11 cellular contexts compared by ENCODE assay signal in genomic region chr15:41511331-41512077, GRCh38. TPM values are rescaled to one million over a fixed set of nuclear protein-coding genes. Genes with fewer than 3 reads are reported as not detected.
DNase-seq lines count a peak whose midpoint lies in the region; ATAC-seq, FAIRE-seq and TF ChIP-seq lines count a peak whose summit lies in the region.
"Had no signal": no experiment of that assay in that cellular context is flagged by ENCODE, and none has a peak within 500 bp of the region (broad histone marks: within the 10 kb centered on the region; RNA-seq: fewer than 3 reads in every experiment).

No MANE protein-coding gene starts in this region.

- H3K9ac ChIP-seq in keratinocyte (ENCODE audit: control insufficient read depth, extremely low read depth, insufficient read depth, low read length) = no peak overlapping the region

- H3K4me3 Mint-ChIP-seq in T-helper 17 cell = peak overlapping the region; percentile 89

- H3K79me2 ChIP-seq in keratinocyte (ENCODE audit: control insufficient read depth, insufficient read depth, low read length) = no peaks in the 10 kb centered on the region

- no peak for FAIRE-seq in keratinocyte (lab: Jason Lieb, UNC)

- peak overlapping the region; percentile 32 for H3K27ac Mint-ChIP-seq in T-helper 17 cell

- H3K36me3 ChIP-seq in cardiac muscle cell (no peaks in the 10 kb centered on the region), keratinocyte (ENCODE audit: control insufficient read depth in 2 of 2, extremely low read depth in 1 of 2, insufficient read depth in 2 of 2, low read length in 2 of 2) (no peaks in the 10 kb centered on the region), suprapubic skin (no peaks in the 10 kb centered on the region), WERI-Rb-1 (no peaks in the 10 kb centered on the region)

- H2AFZ ChIP-seq in keratinocyte (ENCODE audit: control insufficient read depth, low read length) = no peak overlapping the region

- 10% methylated on average over 6 of the region's 76 CpGs for WGBS in suprapubic skin

- peaks cover 28% of the 10 kb centered on the region for H3K4me1 Mint-ChIP-seq in T-helper 17 cell

- no peaks in the 10 kb centered on the region for H3K36me3 Mint-ChIP-seq in T-helper 17 cell (ENCODE audit: low read depth)

- no peak for TF ChIP-seq POLR2A in suprapubic skin (IDR thresholded peaks at IDR 0.05)

- no peaks in the 10 kb centered on the region for H3K27me3 Mint-ChIP-seq in T-helper 17 cell

- peak overlapping the region; percentile 5 for H3K4me2 ChIP-seq in keratinocyte (ENCODE audit: control insufficient read depth, extremely low read depth, insufficient read depth, low read depth, low read length)

- no peaks in the 10 kb centered on the region for H3K9me3 ChIP-seq in cardiac muscle cell (ENCODE audit: low read depth)
- no peaks in the 10 kb centered on the region for H3K9me3 ChIP-seq in T-helper 17 cell (ENCODE audit: control insufficient read depth, low read length, poor library complexity, severe bottlenecking)
- no peaks in the 10 kb centered on the region for H3K9me3 ChIP-seq in keratinocyte (ENCODE audit: control insufficient read depth, low read depth, low read length)
- no peaks in the 10 kb centered on the region for H3K9me3 ChIP-seq in suprapubic skin
- H3K9me3 ChIP-seq in WERI-Rb-1 (ENCODE audit: severe bottlenecking) = no peaks in the 10 kb centered on the region

- H3K4me1 ChIP-seq in cardiac muscle cell (ENCODE audit: low read depth) = peaks cover 6% of the 10 kb centered on the region
- peaks cover 15% of the 10 kb centered on the region for H3K4me1 ChIP-seq in keratinocyte (ENCODE audit: control insufficient read depth, extremely low read depth, insufficient read depth, low read length)
- H3K4me1 ChIP-seq in suprapubic skin = peaks cover 32% of the 10 kb centered on the region

- no peak for DNase-seq in cardiac muscle cell (ENCODE audit: low read depth in 1 of 2, low spot score in 1 of 2)
- no peak for DNase-seq in Right ventricle myocardium superior
- no peak for DNase-seq in T-helper 17 cell
- DNase-seq in keratinocyte (ENCODE audit: low read depth, low spot score) = no peak
- DNase-seq in suprapubic skin (ENCODE audit: low spot score in 2 of 2) = no peak
- DNase-seq in WERI-Rb-1 = no peak
- DNase-seq: occipital lobe, SHP77 treated with DMSO at 0.1 percent for 48 hours had no signal

- dilution Hi-C loops in keratinocyte (cut with MboI; ENCODE audit: extremely low pct_ligation_motif_present, low sequenced_read_pairs) = no loop called here

- no peak for TF ChIP-seq CTCF in cardiac muscle cell (IDR thresholded peaks at IDR 0.05; ENCODE audit: low read depth, low read length)
- TF ChIP-seq CTCF in keratinocyte (optimal IDR thresholded peaks at IDR 0.05 in 1 of 3, IDR thresholded peaks at IDR 0.05 in 1 of 3, conservative IDR thresholded peaks at IDR 0.05 in 1 of 3; ENCODE audit: extremely low read depth in 1 of 3, insufficient read depth in 2 of 3, low read length in 3 of 3) = no peak
- TF ChIP-seq CTCF in suprapubic skin (IDR thresholded peaks at IDR 0.05) = no peak
- TF ChIP-seq CTCF in WERI-Rb-1 (IDR thresholded peaks at IDR 0.05; ENCODE audit: low read depth, low read length) = no peak

- no peaks in the 10 kb centered on the region for H3K9me1 ChIP-seq in keratinocyte (ENCODE audit: control insufficient read depth, extremely low read depth, insufficient read depth, low read length)

- H3K27me3 ChIP-seq in cardiac muscle cell = peaks cover 73% of the 10 kb centered on the region
- peaks cover 43% of the 10 kb centered on the region for H3K27me3 ChIP-seq in keratinocyte (ENCODE audit: control insufficient read depth, extremely low read depth, insufficient read depth, low read length)
- H3K27me3 ChIP-seq in suprapubic skin = peaks cover 40% of the 10 kb centered on the region
- H3K27me3 ChIP-seq in WERI-Rb-1 (ENCODE audit: insufficient read depth, low read depth, severe bottlenecking) = no peaks in the 10 kb centered on the region

- H3K27ac ChIP-seq in cardiac muscle cell (no peak overlapping the region), keratinocyte (ENCODE audit: control insufficient read depth, insufficient read depth, low read length) (no peak overlapping the region), suprapubic skin (no peak overlapping the region), WERI-Rb-1 (no peak overlapping the region)

- peaks cover 2% of the 10 kb centered on the region for H4K20me1 ChIP-seq in keratinocyte (ENCODE audit: control insufficient read depth, extremely low read depth, insufficient read depth, low read length)

- ATAC-seq in Right ventricle myocardium superior (ENCODE audit: poor library complexity) (no peak), T-helper 17 cell (peak; percentile 6), GM21619 (IDR thresholded peaks at IDR 0.05; ENCODE audit: unreplicated experiment) (no peak), HG03432 (IDR thresholded peaks at IDR 0.05; ENCODE audit: unreplicated experiment) (no peak)

- peak overlapping the region; percentile 15 for H3K4me3 ChIP-seq in cardiac muscle cell
- no peak overlapping the region for H3K4me3 ChIP-seq in keratinocyte (ENCODE audit: control insufficient read depth in 2 of 3, extremely low read depth in 1 of 3, insufficient read depth in 2 of 3, low read depth in 1 of 3, low read length in 3 of 3)
- peak overlapping the region; percentile 48 for H3K4me3 ChIP-seq in suprapubic skin
- H3K4me3 ChIP-seq in WERI-Rb-1 (ENCODE audit: low read depth, low read length) = no peak overlapping the region

- no peak for TF ChIP-seq EP300 in suprapubic skin (IDR thresholded peaks at IDR 0.05)

- intact Hi-C loops in Right ventricle myocardium superior (cut with DNase I) = no loop called here

RNA-seq across cellular contexts. Expression of gene LTK, which starts 2.1 kb away (rescaled TPM):
- total RNA-seq in cardiac muscle cell = 2.6 and 3.7 TPM in 2 replicates
- 3.0 and 4.4 TPM in 2 replicates for polyA plus RNA-seq in cardiac muscle cell
- total RNA-seq in Right ventricle myocardium superior = 1.1 TPM
- 10 to 100 TPM; 58.2 to 74.6 TPM for total RNA-seq in T-helper 17 cell
- polyA plus RNA-seq in keratinocyte = not detected in 3 replicates
- polyA plus RNA-seq in keratinocyte (2011; ENCODE audit: low read depth) = not detected
- polyA plus RNA-seq in keratinocyte (2011; cell fraction: cytosol; rRNA removed) = not detected in 2 replicates
- polyA plus RNA-seq in keratinocyte (2011; cell fraction: nucleus; rRNA removed) = not detected in 2 replicates
- polyA plus RNA-seq in keratinocyte (2012; ENCODE audit: low replicate concordance) = not detected in 2 replicates
- not detected in 3 replicates for polyA minus RNA-seq in keratinocyte
- polyA minus RNA-seq in keratinocyte (2011; cell fraction: cytosol; rRNA and poly(A)+ RNA removed) = not detected
- not detected in 2 replicates for polyA minus RNA-seq in keratinocyte (2011; cell fraction: nucleus; rRNA and poly(A)+ RNA removed)
- total RNA-seq in suprapubic skin = 1 to 10 TPM in 1 of 4 donors, under 1 TPM in 3; 0.57 to 2.8 (median 0.66) TPM
- total RNA-seq: occipital lobe had no signal

RNA-seq across cellular contexts. Expression of gene ITPKA, which starts 17.8 kb away (rescaled TPM):
- total RNA-seq in cardiac muscle cell (6.0 and 6.9 TPM in 2 replicates), Right ventricle myocardium superior (2.6 TPM), T-helper 17 cell (under 1 TPM; 0.20 to 0.29 TPM), suprapubic skin (1 to 10 TPM in 1 of 4 donors, under 1 TPM in 1, not detected in 2; 0.30 to 1.5 TPM)
- polyA plus RNA-seq in cardiac muscle cell (1.4 and 6.4 TPM in 2 replicates), keratinocyte (0.12 to 0.14 TPM in 2 of 3 replicates, not detected in the other)
- polyA plus RNA-seq in keratinocyte (2011; ENCODE audit: low read depth) = not detected
- polyA plus RNA-seq in keratinocyte (2011; cell fraction: cytosol; rRNA removed) = 0.22 TPM in 1 of 2 replicates, not detected in the other
- polyA plus RNA-seq in keratinocyte (2011; cell fraction: nucleus; rRNA removed) = 0.15 TPM in 1 of 2 replicates, not detected in the other
- polyA plus RNA-seq in keratinocyte (2012; ENCODE audit: low replicate concordance) = 0.11 TPM in 1 of 2 replicates, not detected in the other
- not detected in 3 replicates for polyA minus RNA-seq in keratinocyte
- 3.3 TPM for polyA minus RNA-seq in keratinocyte (2011; cell fraction: cytosol; rRNA and poly(A)+ RNA removed)
- polyA minus RNA-seq in keratinocyte (2011; cell fraction: nucleus; rRNA and poly(A)+ RNA removed) = not detected in 2 replicates
- total RNA-seq: CD4-positive, CD25-positive, alpha-beta regulatory T cell had no signal
- polyA plus RNA-seq: CD4-positive, CD25-positive, alpha-beta regulatory T cell had no signal

RNA-seq across cellular contexts. Expression of gene RPAP1, which starts 32.6 kb away (rescaled TPM):
- total RNA-seq in cardiac muscle cell = 37.1 and 46.9 TPM in 2 replicates
- 37.2 and 40.7 TPM in 2 replicates for polyA plus RNA-seq in cardiac muscle cell
- 26.4 TPM for total RNA-seq in Right ventricle myocardium superior
- 10 to 100 TPM; 26.6 to 28.4 TPM for total RNA-seq in T-helper 17 cell
- polyA plus RNA-seq in keratinocyte = 5.9 to 12.6 TPM (median 11.6 TPM) in 3 replicates
- 11.2 TPM for polyA plus RNA-seq in keratinocyte (2011; ENCODE audit: low read depth)
- 8.7 and 11.7 TPM in 2 replicates for polyA plus RNA-seq in keratinocyte (2011; cell fraction: cytosol; rRNA removed)
- 32.2 and 36.3 TPM in 2 replicates for polyA plus RNA-seq in keratinocyte (2011; cell fraction: nucleus; rRNA removed)
- 14.6 and 22.9 TPM in 2 replicates for polyA plus RNA-seq in keratinocyte (2012; ENCODE audit: low replicate concordance)
- 9.3 to 50.7 TPM (median 16.2 TPM) in 3 replicates for polyA minus RNA-seq in keratinocyte
- polyA minus RNA-seq in keratinocyte (2011; cell fraction: cytosol; rRNA and poly(A)+ RNA removed) = 15.2 TPM
- polyA minus RNA-seq in keratinocyte (2011; cell fraction: nucleus; rRNA and poly(A)+ RNA removed) = 20.3 and 28.6 TPM in 2 replicates
- total RNA-seq in suprapubic skin = 10 to 100 TPM; 21.6 to 50.2 (median 44.3) TPM

RNA-seq across cellular contexts. Expression of gene TYRO3, which starts 47.5 kb away (rescaled TPM):
- total RNA-seq in cardiac muscle cell (13.2 and 17.2 TPM in 2 replicates), Right ventricle myocardium superior (4.3 TPM), T-helper 17 cell (under 1 TPM; 0.75 to 0.89 TPM), suprapubic skin (10 to 100 TPM; 19.2 to 39.4 (median 39.0) TPM)
- polyA plus RNA-seq in cardiac muscle cell (22.7 and 26.3 TPM in 2 replicates), keratinocyte (7.1 to 13.5 TPM (median 9.0 TPM) in 3 replicates)
- polyA plus RNA-seq in keratinocyte (2011; ENCODE audit: low read depth) = 23.1 TPM
- 6.4 and 6.5 TPM in 2 replicates for polyA plus RNA-seq in keratinocyte (2011; cell fraction: cytosol; rRNA removed)
- 14.5 and 15.6 TPM in 2 replicates for polyA plus RNA-seq in keratinocyte (2011; cell fraction: nucleus; rRNA removed)
- 8.9 and 24.2 TPM in 2 replicates for polyA plus RNA-seq in keratinocyte (2012; ENCODE audit: low replicate concordance)
- 19.6 to 47.6 TPM (median 20.1 TPM) in 3 replicates for polyA minus RNA-seq in keratinocyte
- polyA minus RNA-seq in keratinocyte (2011; cell fraction: cytosol; rRNA and poly(A)+ RNA removed) = 26.7 TPM
- 12.1 and 15.8 TPM in 2 replicates for polyA minus RNA-seq in keratinocyte (2011; cell fraction: nucleus; rRNA and poly(A)+ RNA removed)
- total RNA-seq: CD4-positive, CD25-positive, alpha-beta regulatory T cell had no signal

Comparison
In these comparisons a context has a peak if more than half of its experiments do, and no peak if none do; other contexts are left out.
1. H3K4me3 ChIP-seq: peak in cardiac muscle cell (single experiment) and suprapubic skin (single experiment); none in keratinocyte (0 of 3) and WERI-Rb-1 (single experiment).
2. RNA of gene LTK, which starts 2.1 kb away (total RNA-seq): 58.2 to 74.6 TPM in T-helper 17 cell; 2.6 to 3.7 TPM in cardiac muscle cell, 1.1 TPM in Right ventricle myocardium superior (single experiment) and 0.57 to 2.8 TPM in suprapubic skin; every median in the first group is over 10 times any median in the second.